ENCODE assay signal across 29 cellular contexts in the genomic region with DNA sequence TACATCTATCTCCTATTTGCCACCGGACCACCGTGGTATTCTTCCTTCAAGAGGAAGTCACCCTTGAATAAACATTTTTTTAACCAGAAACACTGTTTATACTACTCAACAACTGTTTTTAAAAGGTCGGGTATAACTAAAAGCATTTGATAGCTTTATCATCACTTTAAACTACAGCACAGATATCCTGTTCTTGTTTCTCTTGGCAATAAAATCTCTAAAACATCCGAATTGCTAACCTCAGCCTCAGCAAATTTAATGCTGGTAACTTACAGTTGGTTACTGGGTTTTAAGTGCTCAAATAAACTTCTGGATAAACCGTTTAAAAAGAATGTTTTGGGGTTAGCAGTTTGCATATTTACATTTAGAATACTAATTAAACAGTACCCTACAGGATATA. TPM values are rescaled to one million over a fixed set of nuclear protein-coding genes. Genes with fewer than 3 reads are reported as not detected.
DNase-seq lines count a peak whose midpoint lies in the region; ATAC-seq lines count a peak whose summit lies in the region.
"Had no signal": no experiment of that assay in that cellular context is flagged by ENCODE, and none has a peak within 500 bp of the region (broad histone marks: within the 10 kb centered on the region; RNA-seq: fewer than 3 reads in every experiment).

No MANE protein-coding gene starts in this region.

- H3K9me3 Mint-ChIP-seq in activated naive CD4-positive, alpha-beta T cell treated with anti-CD3 and anti-CD28 coated beads, Interleukin-2, amount 50 U/mL, for 24 hours, result no peaks in the 10 kb centered on the region
- H3K9me3 Mint-ChIP-seq in activated naive CD4-positive, alpha-beta T cell treated with anti-CD3 and anti-CD28 coated beads for 36 hours, result peaks cover 1% of the 10 kb centered on the region
- H3K9me3 Mint-ChIP-seq: activated CD4-positive, alpha-beta memory T cell treated with anti-CD3 and anti-CD28 coated beads, Interleukin-2, amount 10 ng/mL, durations not matched to agents 7 days and 5 days; CD4-positive, alpha-beta T cell; immature natural killer cell; naive thymus-derived CD4-positive, alpha-beta T cell; T-helper 1 cell treated with Interleukin-12 subunit alpha and Interleukin-12 subunit beta and Interleukin-4 antibody, amounts not matched to agents 30 μg/mL and 1 μg/mL, for 36 hours had no signal

- no peak overlapping the region for H3K4me3 Mint-ChIP-seq in activated naive CD4-positive, alpha-beta T cell treated with anti-CD3 and anti-CD28 coated beads, Interleukin-2, amount 50 U/mL, for 24 hours
- H3K4me3 Mint-ChIP-seq in activated naive CD4-positive, alpha-beta T cell treated with anti-CD3 and anti-CD28 coated beads for 36 hours, result no peak overlapping the region
- H3K4me3 Mint-ChIP-seq: activated CD4-positive, alpha-beta memory T cell treated with anti-CD3 and anti-CD28 coated beads, Interleukin-2, amount 10 ng/mL, durations not matched to agents 7 days and 5 days; CD4-positive, alpha-beta T cell; immature natural killer cell; naive thymus-derived CD4-positive, alpha-beta T cell; T-helper 1 cell treated with Interleukin-12 subunit alpha and Interleukin-12 subunit beta and Interleukin-4 antibody, amounts not matched to agents 30 μg/mL and 1 μg/mL, for 36 hours had no signal

- CTCF ChIA-PET in activated naive CD4-positive, alpha-beta T cell treated with anti-CD3 and anti-CD28 coated beads for 36 hours (lab: Charles Lee), result interaction anchor here (1.3 kb wide), 1 partner anchor 115 kb away, joined by 3 read pairs; no protein-coding TSS in a partner anchor

- intact Hi-C loops in activated naive CD4-positive, alpha-beta T cell treated with anti-CD3 and anti-CD28 coated beads for 36 hours (cut with micrococcal nuclease), result loop anchor here (5.0 kb wide), 1 partner anchor 361 kb away; no protein-coding TSS in a partner anchor

- H3K27ac Mint-ChIP-seq in activated naive CD4-positive, alpha-beta T cell treated with anti-CD3 and anti-CD28 coated beads, Interleukin-2, amount 50 U/mL, for 24 hours, result peak overlapping the region; percentile 12
- H3K27ac Mint-ChIP-seq in activated naive CD4-positive, alpha-beta T cell treated with anti-CD3 and anti-CD28 coated beads for 36 hours, result no peak overlapping the region
- H3K27ac Mint-ChIP-seq: activated CD4-positive, alpha-beta memory T cell treated with anti-CD3 and anti-CD28 coated beads, Interleukin-2, amount 10 ng/mL, durations not matched to agents 7 days and 5 days; CD4-positive, alpha-beta T cell; T-helper 1 cell treated with Interleukin-12 subunit alpha and Interleukin-12 subunit beta and Interleukin-4 antibody, amounts not matched to agents 30 μg/mL and 1 μg/mL, for 36 hours had no signal

- H3K36me3 Mint-ChIP-seq in activated naive CD4-positive, alpha-beta T cell treated with anti-CD3 and anti-CD28 coated beads, Interleukin-2, amount 50 U/mL, for 24 hours, result peaks cover 17% of the 10 kb centered on the region
- H3K36me3 Mint-ChIP-seq in activated naive CD4-positive, alpha-beta T cell treated with anti-CD3 and anti-CD28 coated beads for 36 hours (ENCODE audit: low read depth), result peaks cover 24% of the 10 kb centered on the region

- no peak for ATAC-seq in left lobe of liver
- ATAC-seq: gastroesophageal sphincter; naive thymus-derived CD4-positive, alpha-beta T cell had no signal

- DNase-seq in activated naive CD4-positive, alpha-beta T cell treated with anti-CD3 and anti-CD28 coated beads for 36 hours, result no peak
- peak; percentile 78 to 88 for DNase-seq in dermis microvascular lymphatic vessel endothelial cell (ENCODE audit: low read depth in 2 of 2)
- DNase-seq in left kidney (ENCODE audit: low read depth, low spot score), result peak; percentile 46
- peak; percentile 14 for DNase-seq in stromal cell of bone marrow (ENCODE audit: low read depth)
- no peak for DNase-seq in NCI-H526 treated with DMSO at 0.1 percent for 48 hours (lab: John Stamatoyannopoulos, UW)
- no peak for DNase-seq in DMS114 treated with DMSO at 0.1 percent for 48 hours (lab: John Stamatoyannopoulos, UW; ENCODE audit: unreplicated experiment)
- no peak for DNase-seq in left lobe of liver (ENCODE audit: low spot score)
- DNase-seq: 8988T; activated CD4-positive, alpha-beta memory T cell treated with anti-CD3 and anti-CD28 coated beads, Interleukin-2, amount 10 ng/mL, durations not matched to agents 7 days and 5 days; activated CD4-positive, CD25-positive, alpha-beta regulatory T cell treated with anti-CD3 and anti-CD28 coated beads, Interleukin-2, amount 50 U/mL, for 72 hours; activated CD8-positive, alpha-beta memory T cell treated with anti-CD3 and anti-CD28 coated beads, Interleukin-2, amount 50 U/mL, for 48 hours; activated naive CD4-positive, alpha-beta T cell treated with anti-CD3 and anti-CD28 coated beads, Interleukin-2, amount 50 U/mL, for 16 hours; CD4-positive, alpha-beta T cell; effector CD8-positive, alpha-beta T cell; erythroblast; hypothalamus; immature natural killer cell; left ventricle myocardium inferior; midbrain; MV-4-11; naive thymus-derived CD4-positive, alpha-beta T cell; NCI-H446; spleen; stimulated activated CD4-positive, alpha-beta T cell treated with anti-CD3 and anti-CD28 coated beads, Interleukin-2, amount 100 ng/mL, for 48 hours; transverse colon had no signal

- no peaks in the 10 kb centered on the region for H3K27me3 Mint-ChIP-seq in activated naive CD4-positive, alpha-beta T cell treated with anti-CD3 and anti-CD28 coated beads, Interleukin-2, amount 50 U/mL, for 24 hours
- no peaks in the 10 kb centered on the region for H3K27me3 Mint-ChIP-seq in activated naive CD4-positive, alpha-beta T cell treated with anti-CD3 and anti-CD28 coated beads for 36 hours (ENCODE audit: low read depth)
- H3K27me3 Mint-ChIP-seq: activated CD4-positive, alpha-beta memory T cell treated with anti-CD3 and anti-CD28 coated beads, Interleukin-2, amount 10 ng/mL, durations not matched to agents 7 days and 5 days; CD4-positive, alpha-beta T cell; naive thymus-derived CD4-positive, alpha-beta T cell had no signal

- H3K4me1 Mint-ChIP-seq in activated naive CD4-positive, alpha-beta T cell treated with anti-CD3 and anti-CD28 coated beads, Interleukin-2, amount 50 U/mL, for 24 hours, result peaks cover 7% of the 10 kb centered on the region
- peaks cover 7% of the 10 kb centered on the region for H3K4me1 Mint-ChIP-seq in activated naive CD4-positive, alpha-beta T cell treated with anti-CD3 and anti-CD28 coated beads for 36 hours (ENCODE audit: low read depth)

RNA-seq across cellular contexts. Expression of a gene that starts 20.4 kb away (rescaled TPM):
- 10 to 100 TPM; 27.2 to 30.7 TPM for total RNA-seq in activated naive CD4-positive, alpha-beta T cell treated with anti-CD3 and anti-CD28 coated beads for 36 hours
- total RNA-seq in dermis microvascular lymphatic vessel endothelial cell (16.2 and 22.8 TPM in 2 replicates), left lobe of liver (3.9 TPM)

RNA-seq across cellular contexts. Expression of a gene that starts 31.9 kb away (rescaled TPM):
- not detected for total RNA-seq in activated naive CD4-positive, alpha-beta T cell treated with anti-CD3 and anti-CD28 coated beads for 36 hours
- total RNA-seq in dermis microvascular lymphatic vessel endothelial cell (0.51 and 0.89 TPM in 2 replicates), left lobe of liver (not detected)
- total RNA-seq: left ventricle myocardium inferior, SK-MEL-5 had no signal

RNA-seq across cellular contexts. Expression of a gene that starts 32.9 kb away (rescaled TPM):
- 1 to 10 TPM; 8.4 to 8.9 TPM for total RNA-seq in activated naive CD4-positive, alpha-beta T cell treated with anti-CD3 and anti-CD28 coated beads for 36 hours
- total RNA-seq in dermis microvascular lymphatic vessel endothelial cell (6.9 and 9.9 TPM in 2 replicates), left lobe of liver (1.7 TPM)

Comparison
In these comparisons a context has a peak if more than half of its experiments do, and no peak if none do; other contexts are left out.
1. DNase-seq: peak in dermis microvascular lymphatic vessel endothelial cell (2 of 2), left kidney (single experiment) and stromal cell of bone marrow (single experiment); none in activated naive CD4-positive, alpha-beta T cell treated with anti-CD3 and anti-CD28 coated beads for 36 hours (single experiment), NCI-H526 treated with DMSO at 0.1 percent for 48 hours (single experiment), DMS114 treated with DMSO at 0.1 percent for 48 hours (single experiment) and left lobe of liver (single experiment).